Comparison of ENCODE assay signal across 7 cellular contexts in the genomic region with DNA sequence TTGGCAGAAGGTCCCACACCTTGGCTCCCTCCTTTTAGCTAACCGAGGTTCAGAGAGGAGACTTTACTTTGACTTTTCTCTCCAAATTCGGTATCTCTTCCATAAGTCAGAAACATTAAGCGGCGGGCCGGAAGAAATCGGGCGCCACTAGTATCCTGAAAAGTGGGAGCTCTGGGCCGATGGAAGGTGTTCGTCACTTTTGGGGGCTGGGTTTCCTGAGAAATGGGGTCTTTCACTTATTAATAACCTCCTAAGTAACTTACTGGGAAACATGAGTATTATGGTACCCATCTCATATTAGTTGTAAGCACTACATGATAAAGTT. TPM values are rescaled to one million over a fixed set of nuclear protein-coding genes. Genes with fewer than 3 reads are reported as not detected.
DNase-seq lines count a peak whose midpoint lies in the region; ATAC-seq and TF ChIP-seq lines count a peak whose summit lies in the region.

No MANE protein-coding gene starts in this region.

- no peak for ATAC-seq in GM18873 (IDR thresholded peaks at IDR 0.05; ENCODE audit: low FRiP score, unreplicated experiment)

- H3K9me2 ChIP-seq in hepatocyte (replicated peaks; ENCODE audit: insufficient read depth), result no peaks in the 10 kb centered on the region

- TF ChIP-seq CTCF in WERI-Rb-1 (IDR thresholded peaks at IDR 0.05; ENCODE audit: low read depth, low read length) (no peak), hepatocyte (IDR thresholded peaks at IDR 0.05; ENCODE audit: poor library complexity) (no peak), spleen (IDR thresholded peaks at IDR 0.05 in 8 of 11, conservative IDR thresholded peaks at IDR 0.05 in 3 of 11) (no peak)

- H3K27ac ChIP-seq in WERI-Rb-1 (peak overlapping the region; percentile 96), hepatocyte (peak overlapping the region; percentile 100), spleen (peak overlapping the region; percentile 96 to 99 (median 98))

- H3K4me2 ChIP-seq in hepatocyte, result peak overlapping the region; percentile 82

- intact Hi-C loops in spleen (cut with DNase I; ENCODE audit: low total_unique reads), result no loop called here

- no peak for TF ChIP-seq POLR2A in spleen (IDR thresholded peaks at IDR 0.05)

- H4K20me1 ChIP-seq in hepatocyte (ENCODE audit: insufficient read depth, poor library complexity, severe bottlenecking), result no peaks in the 10 kb centered on the region

- WGBS in hepatocyte (ENCODE audit: low lambda C conversion rate, missing lambda C conversion rate), result 24% methylated on average over 9 of the region's 9 CpGs
- WGBS in spleen, 5 donors, result 1 to 13% (median 5%) methylated on average over 9 of the region's 9 CpGs

- H3K36me3 ChIP-seq in WERI-Rb-1 (peaks cover 5% of the 10 kb centered on the region), hepatocyte (replicated peaks; ENCODE audit: insufficient read depth, low read depth) (no peaks in the 10 kb centered on the region), spleen (peaks cover 0 to 13% (median 0%) of the 10 kb centered on the region in 6 donors)

- H3K9me3 ChIP-seq in WERI-Rb-1 (ENCODE audit: severe bottlenecking) (peaks cover 4% of the 10 kb centered on the region), hepatocyte (ENCODE audit: low read depth) (no peaks in the 10 kb centered on the region), spleen (no peaks in the 10 kb centered on the region)

- DNase-seq in HCEC 1CT, result peak; percentile 28
- no peak for DNase-seq in WERI-Rb-1
- DNase-seq in hepatocyte (ENCODE audit: low spot score), result no peak
- no peak for DNase-seq in spleen
- DNase-seq in AG20443 (ENCODE audit: low spot score), result no peak
- DNase-seq in NCI-H345 (lab: John Stamatoyannopoulos, UW), result no peak

- peaks cover 52% of the 10 kb centered on the region for H3K79me2 ChIP-seq in hepatocyte

- H3K4me3 ChIP-seq in WERI-Rb-1 (ENCODE audit: low read depth, low read length) (peak overlapping the region; percentile 93), hepatocyte (peak overlapping the region; percentile 96), spleen (peak overlapping the region; percentile 67 to 86 (median 79))

- H3K27me3 ChIP-seq in WERI-Rb-1 (ENCODE audit: insufficient read depth, low read depth, severe bottlenecking), result no peaks in the 10 kb centered on the region
- H3K27me3 ChIP-seq in hepatocyte, result no peaks in the 10 kb centered on the region
- no peaks in the 10 kb centered on the region for H3K27me3 ChIP-seq in spleen (replicated peaks in 1 of 7)

- H3K4me1 ChIP-seq in hepatocyte (ENCODE audit: insufficient read depth) (peaks cover 9% of the 10 kb centered on the region), spleen (peaks cover 6 to 32% (median 20%) of the 10 kb centered on the region in 6 donors)

- H2AFZ ChIP-seq in hepatocyte, result peak overlapping the region; percentile 99

RNA-seq across cellular contexts. Expression of gene STX17, which starts 0.7 kb away (rescaled TPM):
- total RNA-seq in hepatocyte (26.7 and 33.8 TPM in 2 replicates), spleen (10 to 100 TPM; 36.0 to 52.1 (median 41.2) TPM)
- polyA plus RNA-seq in hepatocyte (17.6 and 18.4 TPM in 2 replicates), spleen (1 to 10 TPM; 3.1 to 6.5 (median 3.4) TPM)
